1 cellular context compared by ENCODE assay signal in genomic region chr7:120869700-120870099, GRCh38.
TF ChIP-seq lines count a peak whose summit lies in the region.

No MANE protein-coding gene starts in this region.

TF ChIP-seq in GM12878, 131 proteins besides CTCF, POLR2A, EP300 and RAD21 (continued from another document):
- TF ChIP-seq HSF1 (IDR thresholded peaks at IDR 0.05; ENCODE audit: low read depth, low read length) (no peak), SP1 (IDR thresholded peaks at IDR 0.05; ENCODE audit: low read depth, low read length) (no peak), ZBTB4 (CRISPR knock-in tag; IDR thresholded peaks at IDR 0.05) (no peak), KLF5 (IDR thresholded peaks at IDR 0.05; ENCODE audit: partially characterized antibody) (no peak), ASH2L (IDR thresholded peaks at IDR 0.05; ENCODE audit: borderline replicate concordance, low read depth) (no peak), ESRRA (IDR thresholded peaks at IDR 0.05; ENCODE audit: low read length) (no peak), IKZF2 (IDR thresholded peaks at IDR 0.05) (peak; percentile 40 to 50; a peak in 3 of 4 replicates), MTA2 (IDR thresholded peaks at IDR 0.05; ENCODE audit: low read depth) (peak; percentile 79), BCLAF1 (IDR thresholded peaks at IDR 0.05) (no peak), MEF2B (IDR thresholded peaks at IDR 0.05; ENCODE audit: partially characterized antibody, poor library complexity, severe bottlenecking) (peak; percentile 68), E2F8 (IDR thresholded peaks at IDR 0.05; ENCODE audit: low read depth, partially characterized antibody) (no peak), BMI1 (IDR thresholded peaks at IDR 0.05; ENCODE audit: borderline replicate concordance) (0 out of 2 replicates have a peak, but pooled peaks have one; percentile 39), ELK1 (IDR thresholded peaks at IDR 0.05; ENCODE audit: low read depth, low read length) (no peak), JUNB (IDR thresholded peaks at IDR 0.05) (peak; percentile 89), CUX1 (IDR thresholded peaks at IDR 0.05; ENCODE audit: insufficient replicate concordance, low read depth, low read length) (peak; percentile 93), MYB (IDR thresholded peaks at IDR 0.05; ENCODE audit: borderline replicate concordance, low read depth, low read length) (no peak), PAX8 (IDR thresholded peaks at IDR 0.05) (no peak), SPI1 (IDR thresholded peaks at IDR 0.05; ENCODE audit: borderline replicate concordance, insufficient read depth, low read depth, low read length) (no peak), ZBTB33 (IDR thresholded peaks at IDR 0.05) (no peak), BCL11A (IDR thresholded peaks at IDR 0.05; ENCODE audit: low read depth, low read length) (peak; percentile 68; the same call in 1 of the 2 replicates), DPF2 (IDR thresholded peaks at IDR 0.05) (0 out of 2 replicates have a peak, but pooled peaks have one; percentile 38), RELB (IDR thresholded peaks at IDR 0.05; ENCODE audit: low read depth) (0 out of 2 replicates have a peak, but pooled peaks have one; percentile 22), ATF7 (IDR thresholded peaks at IDR 0.05; ENCODE audit: low read depth) (peak; percentile 35; the same call in 1 of the 2 replicates), SMARCA5 (IDR thresholded peaks at IDR 0.05) (no peak), EED (IDR thresholded peaks at IDR 0.05; ENCODE audit: low read depth) (no peak), TCF3 (IDR thresholded peaks at IDR 0.05; ENCODE audit: borderline replicate concordance, insufficient read depth, low read depth, low read length) (0 out of 2 replicates have a peak, but pooled peaks have one; percentile 32)
